20 cellular contexts compared by ENCODE assay signal in the genomic region with DNA sequence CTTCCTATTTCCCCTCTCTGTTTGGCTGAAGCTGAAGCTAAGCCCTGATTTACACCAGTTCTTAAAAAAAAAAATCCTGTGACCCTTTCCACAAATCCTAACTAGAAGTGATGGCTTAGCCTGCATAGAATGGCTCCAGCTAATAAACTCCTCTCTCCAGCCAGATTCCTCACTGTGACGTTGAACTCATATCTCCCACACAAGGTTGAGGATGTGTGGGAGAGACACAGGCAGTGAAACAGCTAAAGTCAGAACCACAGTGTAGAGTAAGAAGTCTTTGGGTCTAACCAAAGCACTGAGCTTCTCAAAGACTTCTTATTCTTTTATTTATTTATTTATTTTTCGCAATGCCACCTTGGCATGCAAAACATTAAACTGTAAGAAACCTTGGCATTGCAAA.
DNase-seq lines count a peak whose midpoint lies in the region; ATAC-seq, FAIRE-seq and TF ChIP-seq lines count a peak whose summit lies in the region.
"Had no signal": no experiment of that assay in that cellular context is flagged by ENCODE, and none has a peak within 500 bp of the region (broad histone marks: within the 10 kb centered on the region; RNA-seq: fewer than 3 reads in every experiment).

No MANE protein-coding gene starts in this region.

- H3K27me3 ChIP-seq in smooth muscle cell (ENCODE audit: low read depth): no peaks in the 10 kb centered on the region
- H3K27me3 ChIP-seq: BLaER1 had no signal

- POLR2A ChIA-PET in HEK293 (lab: Yijun Ruan, JAX): no interaction called here

- intact Hi-C loops in kidney (cut with DNase I): no loop called here

- H4K20me1 ChIP-seq in smooth muscle cell (ENCODE audit: low read depth): no peaks in the 10 kb centered on the region
- H4K20me1 ChIP-seq: BLaER1 had no signal

- no peaks in the 10 kb centered on the region for H3K79me2 ChIP-seq in smooth muscle cell (ENCODE audit: low read depth)

- H3K9ac ChIP-seq in smooth muscle cell (ENCODE audit: low read depth) (no peak overlapping the region), kidney (ENCODE audit: low read length in 2 of 2) (no peak overlapping the region)
- H3K9ac ChIP-seq: BLaER1, GM23248 had no signal

- peak overlapping the region; percentile 51 for H3K4me2 ChIP-seq in smooth muscle cell
- H3K4me2 ChIP-seq: BLaER1 had no signal

- peaks cover 5% of the 10 kb centered on the region for H3K4me1 Mint-ChIP-seq in nephron
- H3K4me1 Mint-ChIP-seq: CD4-positive, alpha-beta memory T cell had no signal

- H3K4me3 ChIP-seq in HEK293 (ENCODE audit: low read depth, low read length) (no peak overlapping the region), fibroblast of villous mesenchyme (ENCODE audit: low read depth, low read length) (no peak overlapping the region), smooth muscle cell (no peak overlapping the region), kidney (ENCODE audit: low read length in 2 of 2) (no peak overlapping the region)
- H3K4me3 ChIP-seq: BLaER1, GM12878, GM23248, HAP-1 had no signal

- ATAC-seq in GM18907 (IDR thresholded peaks at IDR 0.05; ENCODE audit: unreplicated experiment): no peak
- ATAC-seq: GM12878 had no signal

- no peak for FAIRE-seq in kidney (lab: Jason Lieb, UNC)
- FAIRE-seq: GM12878, GM19239 had no signal

- peak overlapping the region; percentile 77 for H2AFZ ChIP-seq in smooth muscle cell (ENCODE audit: low read depth)

- peaks cover 6% of the 10 kb centered on the region for H3F3A ChIP-seq in smooth muscle cell (ENCODE audit: low read depth)

- no peak for TF ChIP-seq CTCF in HEK293 (tag by site-specific recombination; IDR thresholded peaks at IDR 0.05)
- no peak for TF ChIP-seq CTCF in fibroblast of villous mesenchyme (IDR thresholded peaks at IDR 0.05; ENCODE audit: insufficient read depth, low read depth, low read length)
- no peak for TF ChIP-seq CTCF in nephron (IDR thresholded peaks at IDR 0.05; ENCODE audit: unreplicated experiment in 3 of 3)
- TF ChIP-seq CTCF in smooth muscle cell (IDR thresholded peaks at IDR 0.05; ENCODE audit: borderline replicate concordance, insufficient read depth, poor library complexity, severe bottlenecking): no peak
- no peak for TF ChIP-seq CTCF in kidney (IDR thresholded peaks at IDR 0.05; ENCODE audit: borderline replicate concordance, extremely low read depth, insufficient read depth)

- no peaks in the 10 kb centered on the region for H3K27me3 Mint-ChIP-seq in nephron (ENCODE audit: low read depth)

- no peaks in the 10 kb centered on the region for H3K4me1 ChIP-seq in HEK293 (ENCODE audit: control insufficient read depth, insufficient read depth, low read length)
- H3K4me1 ChIP-seq in smooth muscle cell (ENCODE audit: low read depth): peaks cover 8% of the 10 kb centered on the region
- peaks cover 0 to 2% of the 10 kb centered on the region in 2 donors for H3K4me1 ChIP-seq in kidney (ENCODE audit: control insufficient read depth in 1 of 2, insufficient read depth in 1 of 2, low read depth in 1 of 2, low read length in 2 of 2)
- H3K4me1 ChIP-seq: BLaER1, HAP-1 had no signal

- 52% methylated on average over 2 of the region's 2 CpGs for WGBS in smooth muscle cell (ENCODE audit: low lambda C conversion rate)

- peak overlapping the region; percentile 19 to 61 (median 53) for H3K27ac Mint-ChIP-seq in nephron
- H3K27ac Mint-ChIP-seq: CD14-positive monocyte; CD4-positive, alpha-beta memory T cell had no signal

- no peaks in the 10 kb centered on the region for H3K9me3 ChIP-seq in HEK293 (ENCODE audit: control insufficient read depth, insufficient read depth, low read depth, low read length)
- no peaks in the 10 kb centered on the region for H3K9me3 ChIP-seq in smooth muscle cell (replicated peaks; ENCODE audit: low read depth)
- no peaks in the 10 kb centered on the region for H3K9me3 ChIP-seq in kidney (ENCODE audit: control insufficient read depth in 1 of 2, low read length in 2 of 2)
- H3K9me3 ChIP-seq: BLaER1, HAP-1 had no signal

- H3K9me3 Mint-ChIP-seq in nephron: peaks cover 2% of the 10 kb centered on the region
- H3K9me3 Mint-ChIP-seq: CD14-positive monocyte; CD4-positive, alpha-beta memory T cell had no signal

- H3K36me3 Mint-ChIP-seq in nephron (ENCODE audit: low read depth): no peaks in the 10 kb centered on the region
- H3K36me3 Mint-ChIP-seq: CD14-positive monocyte; CD4-positive, alpha-beta memory T cell had no signal

- H3K4me3 Mint-ChIP-seq in nephron: no peak overlapping the region
- H3K4me3 Mint-ChIP-seq: CD14-positive monocyte; CD4-positive, alpha-beta memory T cell had no signal

- H3K27ac ChIP-seq in HEK293 (ENCODE audit: extremely low read depth, low read depth, low read length) (no peak overlapping the region), smooth muscle cell (ENCODE audit: low read depth) (peak overlapping the region; percentile 61), kidney (ENCODE audit: low read depth in 2 of 2, low read length in 2 of 2) (no peak overlapping the region)
- H3K27ac ChIP-seq: BLaER1, GM23248 had no signal

- DNase-seq in fibroblast of villous mesenchyme (ENCODE audit: low read depth) (peak; percentile 47), smooth muscle cell (lab: John Stamatoyannopoulos, UW; ENCODE audit: unreplicated experiment) (no peak), NCI-H526 (lab: John Stamatoyannopoulos, UW) (no peak), kidney (no peak), cortex of kidney (lab: John Stamatoyannopoulos, UW) (no peak)
- DNase-seq: 8988T; CD4-positive, alpha-beta memory T cell; DMS 273 treated with DMSO at 0.1 percent for 48 hours; DMS53; DND-41; EL; GM23248 had no signal

- H3K36me3 ChIP-seq in HEK293 (ENCODE audit: control insufficient read depth in 2 of 2, insufficient read depth in 1 of 2, low read length in 2 of 2): no peaks in the 10 kb centered on the region
- H3K36me3 ChIP-seq in smooth muscle cell (ENCODE audit: low read depth): no peaks in the 10 kb centered on the region
- H3K36me3 ChIP-seq in kidney (ENCODE audit: control insufficient read depth in 1 of 2, insufficient read depth in 2 of 2, low read length in 2 of 2): no peaks in the 10 kb centered on the region
- H3K36me3 ChIP-seq: BLaER1, HAP-1 had no signal

- CTCF ChIA-PET in HEK293 (lab: Yijun Ruan, JAX): interaction anchor here (1.5 to 3.1 kb wide), 3 partner anchors 8 to 98 kb away, joined by 3 to 11 read pairs (median 4); no protein-coding TSS in a partner anchor

TF ChIP-seq in HEK293, 187 proteins besides CTCF, POLR2A, EP300 and RAD21:
- TF ChIP-seq EGR2 (tag by site-specific recombination; IDR thresholded peaks at IDR 0.05; ENCODE audit: low read depth) (peak; percentile 28; the same call in 1 of the 2 replicates), HOXA7 (CRISPR knock-in tag; IDR thresholded peaks at IDR 0.05; ENCODE audit: borderline replicate concordance) (no peak), KLF9 (tag by site-specific recombination; IDR thresholded peaks at IDR 0.05; ENCODE audit: low read depth) (no peak), HOXD13 (CRISPR knock-in tag; IDR thresholded peaks at IDR 0.05; ENCODE audit: borderline replicate concordance) (no peak), ZNF146 (tag by site-specific recombination; IDR thresholded peaks at IDR 0.05) (no peak)
- TF ChIP-seq, protein P1, sequence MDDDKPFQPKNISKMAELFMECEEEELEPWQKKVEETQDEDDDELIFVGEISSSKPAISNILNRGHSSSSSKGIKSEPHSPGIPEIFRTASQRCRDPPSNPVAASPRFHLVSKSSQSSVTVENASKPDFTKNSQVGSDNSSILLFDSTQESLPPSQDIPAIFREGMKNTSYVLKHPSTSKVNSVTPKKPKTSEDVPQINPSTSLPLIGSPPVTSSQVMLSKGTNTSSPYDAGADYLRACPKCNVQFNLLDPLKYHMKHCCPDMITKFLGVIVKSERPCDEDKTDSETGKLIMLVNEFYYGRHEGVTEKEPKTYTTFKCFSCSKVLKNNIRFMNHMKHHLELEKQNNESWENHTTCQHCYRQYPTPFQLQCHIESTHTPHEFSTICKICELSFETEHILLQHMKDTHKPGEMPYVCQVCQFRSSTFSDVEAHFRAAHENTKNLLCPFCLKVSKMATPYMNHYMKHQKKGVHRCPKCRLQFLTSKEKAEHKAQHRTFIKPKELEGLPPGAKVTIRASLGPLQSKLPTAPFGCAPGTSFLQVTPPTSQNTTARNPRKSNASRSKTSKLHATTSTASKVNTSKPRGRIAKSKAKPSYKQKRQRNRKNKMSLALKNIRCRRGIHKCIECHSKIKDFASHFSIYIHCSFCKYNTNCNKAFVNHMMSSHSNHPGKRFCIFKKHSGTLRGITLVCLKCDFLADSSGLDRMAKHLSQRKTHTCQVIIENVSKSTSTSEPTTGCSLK (tag by site-specific recombination; IDR thresholded peaks at IDR 0.05): no peak
